16 cellular contexts compared by ENCODE assay signal in the genomic region with DNA sequence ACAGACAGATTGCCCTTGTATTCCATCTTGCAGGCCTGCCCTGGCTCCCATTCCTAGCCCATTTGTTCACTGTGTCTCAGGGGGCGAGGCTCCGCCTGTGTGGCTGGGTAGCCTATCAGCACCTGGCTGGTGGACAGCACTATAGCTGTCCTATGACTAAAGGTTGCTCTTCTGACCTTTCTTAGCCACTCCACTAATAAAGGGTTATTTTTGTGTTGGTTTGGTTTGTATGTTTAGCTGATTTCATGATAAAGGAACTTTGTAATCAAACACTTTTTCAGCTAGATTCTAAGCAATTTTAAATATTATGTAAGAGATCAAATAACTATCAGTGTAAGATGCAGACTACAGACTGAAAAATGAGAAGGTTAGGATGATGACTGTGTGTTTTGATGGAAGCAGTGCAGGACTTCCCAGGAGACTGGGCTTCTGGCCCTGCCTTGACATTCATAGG.
DNase-seq lines count a peak whose midpoint lies in the region; ATAC-seq and TF ChIP-seq lines count a peak whose summit lies in the region.
"Had no signal": no experiment of that assay in that cellular context is flagged by ENCODE, and none has a peak within 500 bp of the region (broad histone marks: within the 10 kb centered on the region; RNA-seq: fewer than 3 reads in every experiment).

No MANE protein-coding gene starts in this region.

- H3K4me1 Mint-ChIP-seq in stimulated activated memory B cell treated with anti-CD40 and anti-IgM and Interleukin-4, amounts not matched to agents 10 μg/mL and 1 μg/mL and 100 μg/mL, for 72 hours = no peaks in the 10 kb centered on the region

- peak; percentile 54 for ATAC-seq in stimulated activated memory B cell treated with anti-CD40 and anti-IgM and Interleukin-4, amounts not matched to agents 10 μg/mL and 1 μg/mL and 100 μg/mL, for 72 hours
- ATAC-seq: effector memory CD8-positive, alpha-beta T cell had no signal

- no peak overlapping the region for H3K4me3 Mint-ChIP-seq in stimulated activated memory B cell treated with anti-CD40 and anti-IgM and Interleukin-4, amounts not matched to agents 10 μg/mL and 1 μg/mL and 100 μg/mL, for 72 hours
- H3K4me3 Mint-ChIP-seq: activated T-cell treated with anti-CD3 and anti-CD28 coated beads, Interleukin-2, amount 50 U/mL, for 24 hours; effector memory CD8-positive, alpha-beta T cell had no signal

- no peaks in the 10 kb centered on the region for H3K27me3 Mint-ChIP-seq in stimulated activated memory B cell treated with anti-CD40 and anti-IgM and Interleukin-4, amounts not matched to agents 10 μg/mL and 1 μg/mL and 100 μg/mL, for 72 hours
- H3K27me3 Mint-ChIP-seq: activated T-cell treated with anti-CD3 and anti-CD28 coated beads, Interleukin-2, amount 50 U/mL, for 24 hours; effector memory CD8-positive, alpha-beta T cell had no signal

- H3K4me3 ChIP-seq in fibroblast of villous mesenchyme (ENCODE audit: low read depth, low read length) = no peak overlapping the region
- H3K4me3 ChIP-seq: tibial nerve had no signal

- DNase-seq in HCEC 1CT = peak; percentile 87
- peak; percentile 42 for DNase-seq in RKO (ENCODE audit: low spot score)
- DNase-seq in fibroblast of villous mesenchyme (ENCODE audit: low read depth) = peak; percentile 41
- no peak for DNase-seq in GM13976 (ENCODE audit: low spot score)
- no peak for DNase-seq in activated CD8-positive, alpha-beta memory T cell treated with anti-CD3 and anti-CD28 coated beads, Interleukin-2, amount 50 U/mL, for 4 hours
- DNase-seq in activated effector memory CD4-positive, alpha-beta T cell treated with Interleukin-2 at 50 U/mL for 16 hours = no peak
- DNase-seq: activated CD4-positive, alpha-beta T cell treated with anti-CD3 and anti-CD28 coated beads, Interleukin-2, amount 50 U/mL, for 1 hour; activated T-cell treated with anti-CD3 and anti-CD28 coated beads, Interleukin-2, amount 50 U/mL, for 24 hours; caudate nucleus; effector memory CD8-positive, alpha-beta T cell; NCI-H1436 treated with DMSO at 0.1 percent for 48 hours; NCI-H446; right cardiac atrium; stimulated activated CD4-positive, alpha-beta T cell treated with anti-CD3 and anti-CD28 coated beads, Interleukin-2, amount 100 ng/mL, for 48 hours had no signal

- no peak overlapping the region for H3K27ac Mint-ChIP-seq in stimulated activated memory B cell treated with anti-CD40 and anti-IgM and Interleukin-4, amounts not matched to agents 10 μg/mL and 1 μg/mL and 100 μg/mL, for 72 hours
- H3K27ac Mint-ChIP-seq: activated T-cell treated with anti-CD3 and anti-CD28 coated beads, Interleukin-2, amount 50 U/mL, for 24 hours; effector memory CD8-positive, alpha-beta T cell had no signal

- H3K36me3 Mint-ChIP-seq in stimulated activated memory B cell treated with anti-CD40 and anti-IgM and Interleukin-4, amounts not matched to agents 10 μg/mL and 1 μg/mL and 100 μg/mL, for 72 hours = no peaks in the 10 kb centered on the region

- TF ChIP-seq CTCF in fibroblast of villous mesenchyme (IDR thresholded peaks at IDR 0.05; ENCODE audit: insufficient read depth, low read depth, low read length) (no peak), GM13976 (IDR thresholded peaks at IDR 0.05; ENCODE audit: borderline replicate concordance, control extremely low read depth, extremely low read depth, insufficient read depth, missing control alignments) (no peak)

- in situ Hi-C loops in GM13976 (cut with MboI; ENCODE audit: low sequenced_read_pairs, unreplicated experiment) = no loop called here

- H3K9me3 Mint-ChIP-seq in stimulated activated memory B cell treated with anti-CD40 and anti-IgM and Interleukin-4, amounts not matched to agents 10 μg/mL and 1 μg/mL and 100 μg/mL, for 72 hours = no peaks in the 10 kb centered on the region
- H3K9me3 Mint-ChIP-seq: activated T-cell treated with anti-CD3 and anti-CD28 coated beads, Interleukin-2, amount 50 U/mL, for 24 hours; effector memory CD8-positive, alpha-beta T cell had no signal

Comparison
In these comparisons a context has a peak if more than half of its experiments do, and no peak if none do; other contexts are left out.
1. DNase-seq: peak in HCEC 1CT (single experiment), RKO (single experiment) and fibroblast of villous mesenchyme (single experiment); none in GM13976 (single experiment), activated CD8-positive, alpha-beta memory T cell treated with anti-CD3 and anti-CD28 coated beads, Interleukin-2, amount 50 U/mL, for 4 hours (single experiment) and activated effector memory CD4-positive, alpha-beta T cell treated with Interleukin-2 at 50 U/mL for 16 hours (single experiment).